1 cellular context compared by ENCODE assay signal in genomic region chr6:169722362-169723199, GRCh38.
A peak's percentile ranks its signal among the peaks of the same experiment; 100 is the strongest.
TF ChIP-seq lines count a peak whose summit lies in the region.

No MANE protein-coding gene starts in this region.

TF ChIP-seq in HepG2, 621 proteins besides CTCF, POLR2A, EP300 and RAD21 (continued from another document and continues in another):
- TF ChIP-seq NKX3-1 (CRISPR knock-in tag; IDR thresholded peaks at IDR 0.05) (0 out of 2 replicates have a peak, but pooled peaks have one; percentile 9), ZFP62 (CRISPR knock-in tag; IDR thresholded peaks at IDR 0.05) (no peak), ZNF800 (CRISPR knock-in tag; IDR thresholded peaks at IDR 0.05) (peak; percentile 97; the same call in 1 of the 2 replicates), SOX5 (CRISPR knock-in tag; IDR thresholded peaks at IDR 0.05; ENCODE audit: borderline replicate concordance) (no peak), TBP (CRISPR knock-in tag; IDR thresholded peaks at IDR 0.05) (no peak), ZBTB43 (CRISPR knock-in tag; conservative IDR thresholded peaks at IDR 0.05) (peak; percentile 55; the same call in 1 of the 2 replicates), EHMT2 (IDR thresholded peaks at IDR 0.05; ENCODE audit: borderline replicate concordance, low read depth, low read length) (no peak), SUZ12 (IDR thresholded peaks at IDR 0.05; ENCODE audit: low read depth, low read length) (no peak), ZBTB49 (CRISPR knock-in tag; IDR thresholded peaks at IDR 0.05; ENCODE audit: borderline replicate concordance) (no peak), ZNF207 (IDR thresholded peaks at IDR 0.05; ENCODE audit: borderline replicate concordance) (no peak), ARID3A (IDR thresholded peaks at IDR 0.05; ENCODE audit: low read depth, low read length) (no peak), SRSF9 (IDR thresholded peaks at IDR 0.05; ENCODE audit: borderline replicate concordance, insufficient read depth, low read depth, low read length, poor library complexity, severe bottlenecking) (no peak), ZNF260 (CRISPR knock-in tag; IDR thresholded peaks at IDR 0.05; ENCODE audit: borderline replicate concordance, low read depth) (no peak), ZNF724P (CRISPR knock-in tag; IDR thresholded peaks at IDR 0.05; ENCODE audit: borderline replicate concordance) (no peak), ZNF264 (CRISPR knock-in tag; IDR thresholded peaks at IDR 0.05) (no peak), BORCS8-MEF2B (CRISPR knock-in tag; IDR thresholded peaks at IDR 0.05) (no peak), ZNF512 (CRISPR knock-in tag; IDR thresholded peaks at IDR 0.05) (no peak), KAT8 (CRISPR knock-in tag; IDR thresholded peaks at IDR 0.05) (no peak), POGK (CRISPR knock-in tag; conservative IDR thresholded peaks at IDR 0.05) (no peak), ZMYM3 (CRISPR knock-in tag; IDR thresholded peaks at IDR 0.05) (no peak), ZC3H13 (CRISPR knock-in tag; IDR thresholded peaks at IDR 0.05) (no peak), AHDC1 (CRISPR knock-in tag; IDR thresholded peaks at IDR 0.05; ENCODE audit: borderline replicate concordance) (no peak), ZNF431 (CRISPR knock-in tag; IDR thresholded peaks at IDR 0.05; ENCODE audit: borderline replicate concordance, low read depth) (no peak), DBP (CRISPR knock-in tag; IDR thresholded peaks at IDR 0.05; ENCODE audit: not compliant biosample characterization) (no peak), ZNF567 (CRISPR knock-in tag; IDR thresholded peaks at IDR 0.05; ENCODE audit: borderline replicate concordance) (0 out of 2 replicates have a peak, but pooled peaks have one; percentile 38), RCOR2 (CRISPR knock-in tag; IDR thresholded peaks at IDR 0.05) (no peak), HNRNPLL (IDR thresholded peaks at IDR 0.05; ENCODE audit: low read depth, low read length, poor library complexity, severe bottlenecking) (peak; percentile 72), POLR2AphosphoS2 (IDR thresholded peaks at IDR 0.05; ENCODE audit: low read depth, low read length) (no peak), THAP8 (CRISPR knock-in tag; IDR thresholded peaks at IDR 0.05; ENCODE audit: borderline replicate concordance) (no peak), AKAP8 (CRISPR knock-in tag; IDR thresholded peaks at IDR 0.05) (peak; percentile 64; the same call in 1 of the 2 replicates), ZNF615 (CRISPR knock-in tag; IDR thresholded peaks at IDR 0.05; ENCODE audit: borderline replicate concordance) (no peak), RBFOX2 (IDR thresholded peaks at IDR 0.05; ENCODE audit: low read depth, low read length) (no peak), ZNF296 (CRISPR knock-in tag; conservative IDR thresholded peaks at IDR 0.05) (no peak), SP1 (IDR thresholded peaks at IDR 0.05) (no peak), SP1 (CRISPR knock-in tag; IDR thresholded peaks at IDR 0.05) (no peak), MAFF (IDR thresholded peaks at IDR 0.05; ENCODE audit: low read depth, low read length) (no peak), TFAP4 (IDR thresholded peaks at IDR 0.05; ENCODE audit: borderline replicate concordance, low read depth) (no peak), MYNN (CRISPR knock-in tag; IDR thresholded peaks at IDR 0.05; ENCODE audit: low read depth) (no peak), TERF1 (CRISPR knock-in tag; IDR thresholded peaks at IDR 0.05) (no peak), KLF6 (CRISPR knock-in tag; IDR thresholded peaks at IDR 0.05) (no peak), NCOA5 (CRISPR knock-in tag; IDR thresholded peaks at IDR 0.05) (no peak), ZNF460 (CRISPR knock-in tag; IDR thresholded peaks at IDR 0.05; ENCODE audit: borderline replicate concordance) (no peak), TAF15 (IDR thresholded peaks at IDR 0.05; ENCODE audit: low read depth, low read length, poor library complexity, severe bottlenecking) (no peak)
